7 cellular contexts compared by ENCODE assay signal in the genomic region with DNA sequence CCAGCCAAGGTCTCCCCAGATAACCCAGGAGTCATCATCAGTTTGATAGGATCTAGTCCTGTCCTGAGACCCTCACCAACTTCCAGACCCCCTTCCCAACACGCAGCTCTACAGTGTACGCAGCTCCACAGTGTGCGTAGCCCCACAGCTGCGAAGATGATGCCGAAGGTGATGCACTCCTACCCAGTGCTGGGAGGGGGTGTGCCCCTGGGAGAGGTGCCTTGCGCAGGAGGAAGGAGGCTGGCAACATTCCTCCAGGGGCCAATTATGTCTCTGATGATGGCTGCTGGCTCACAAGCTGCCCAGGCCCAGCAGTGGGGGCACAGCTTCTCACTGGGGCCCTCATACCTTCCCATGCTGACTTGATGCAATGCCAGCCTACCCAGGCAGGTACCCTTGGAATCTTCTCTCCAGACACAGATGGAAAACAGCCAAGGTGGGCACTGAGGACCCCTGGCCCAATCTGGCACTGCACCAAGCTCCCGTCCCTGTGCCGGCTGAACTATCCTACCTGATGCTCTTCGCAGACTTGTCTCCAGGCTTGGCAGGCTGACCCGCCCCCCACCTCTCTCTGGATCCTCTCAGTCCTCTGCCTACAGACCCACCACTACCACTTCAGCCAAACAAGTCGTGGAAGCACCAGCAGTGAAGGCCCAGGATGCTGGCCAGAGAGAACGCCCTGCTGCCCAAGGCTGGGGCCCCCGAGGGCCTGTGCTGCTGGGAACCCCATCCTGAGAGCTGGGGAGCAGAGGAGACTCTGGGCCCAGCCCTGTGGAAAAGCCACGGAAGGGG. TPM values are rescaled to one million over a fixed set of nuclear protein-coding genes. Genes with fewer than 3 reads are reported as not detected.
DNase-seq lines count a peak whose midpoint lies in the region; ATAC-seq lines count a peak whose summit lies in the region.
"Had no signal": no experiment of that assay in that cellular context is flagged by ENCODE, and none has a peak within 500 bp of the region (broad histone marks: within the 10 kb centered on the region; RNA-seq: fewer than 3 reads in every experiment).

No MANE protein-coding gene starts in this region.

- H3K4me1 ChIP-seq in duodenal mucosa (ENCODE audit: control insufficient read depth in 1 of 2, insufficient read depth in 2 of 2, low read length in 2 of 2) = peaks cover 8 to 13% of the 10 kb centered on the region in 2 donors

- H3K27me3 ChIP-seq in duodenal mucosa (ENCODE audit: control insufficient read depth in 1 of 2, insufficient read depth in 2 of 2, low read length in 2 of 2) = no peaks in the 10 kb centered on the region

- ATAC-seq in sciatic nerve (no peak), HG03095 (IDR thresholded peaks at IDR 0.05; ENCODE audit: unreplicated experiment) (no peak), HG03378 (IDR thresholded peaks at IDR 0.05; ENCODE audit: unreplicated experiment) (no peak)

- peak overlapping the region; percentile 54 to 68 for H3K9ac ChIP-seq in duodenal mucosa (ENCODE audit: low read depth in 1 of 2, low read length in 2 of 2)

- DNase-seq in sciatic nerve (ENCODE audit: low spot score) = peak; percentile 61
- DNase-seq in mucosa of gallbladder (ENCODE audit: low spot score) = no peak
- DNase-seq: occipital lobe had no signal

- H3K36me3 ChIP-seq in KOPT-K1 (ENCODE audit: insufficient read depth, low read length) (peaks cover 42% of the 10 kb centered on the region), duodenal mucosa (ENCODE audit: control insufficient read depth in 1 of 2, insufficient read depth in 2 of 2, low read length in 2 of 2) (peaks cover 0 to 8% of the 10 kb centered on the region in 2 donors)

- H3K27ac ChIP-seq in KOPT-K1 (ENCODE audit: low read depth, low read length, poor library complexity, severe bottlenecking) (peak overlapping the region; percentile 87), duodenal mucosa (ENCODE audit: low read depth, low read length) (no peak overlapping the region)

- peaks cover 49% of the 10 kb centered on the region for H3K9me3 ChIP-seq in KOPT-K1 (ENCODE audit: insufficient read depth, low read length, poor library complexity, severe bottlenecking)
- peaks cover 0 to 6% of the 10 kb centered on the region in 2 donors for H3K9me3 ChIP-seq in duodenal mucosa (ENCODE audit: control insufficient read depth in 1 of 2, low read length in 2 of 2)

- peak overlapping the region; percentile 61 to 67 for H3K4me3 ChIP-seq in duodenal mucosa (ENCODE audit: low read depth in 1 of 2, low read length in 2 of 2)

- intact Hi-C loops in sciatic nerve (cut with DNase I) = no loop called here

RNA-seq across cellular contexts. Expression of a gene that starts 1.4 kb away (rescaled TPM):
- total RNA-seq in sciatic nerve (13.6 TPM), mucosa of gallbladder (26.1 TPM)

RNA-seq across cellular contexts. Expression of a gene that starts 11.1 kb away (rescaled TPM):
- total RNA-seq in sciatic nerve = 2.9 TPM
- 12.7 TPM for total RNA-seq in mucosa of gallbladder

RNA-seq across cellular contexts. Expression of a gene that starts 12.1 kb away (rescaled TPM):
- 50.8 TPM for total RNA-seq in sciatic nerve
- total RNA-seq in mucosa of gallbladder = 42.4 TPM

RNA-seq across cellular contexts. Expression of a gene that starts 12.6 kb away (rescaled TPM):
- total RNA-seq in sciatic nerve (60.4 TPM), mucosa of gallbladder (74.7 TPM)
